Comparison of ENCODE assay signal across 8 cellular contexts in genomic region chr6:43053545-43054205, GRCh38. TPM values are rescaled to one million over a fixed set of nuclear protein-coding genes. Genes with fewer than 3 reads are reported as not detected.
A peak's percentile ranks its signal among the peaks of the same experiment; 100 is the strongest.
DNase-seq lines count a peak whose midpoint lies in the region; ATAC-seq lines count a peak whose summit lies in the region.

Gene CUL7, minus strand, starts transcription at chr6:43053851. Its CDS starts 1,063 bp downstream, at chr6:43052788.

- H3K9me3 Mint-ChIP-seq in CD8-positive, alpha-beta memory T cell, result no peaks in the 10 kb centered on the region

- peak within 1 kb of the TSS; percentile 55 for H3K4me3 ChIP-seq in CD8-positive, alpha-beta memory T cell (ENCODE audit: low read length)

- H3K36me3 ChIP-seq in CD8-positive, alpha-beta memory T cell (ENCODE audit: insufficient read depth, low read length), result peaks cover 29% of the 10 kb centered on the region

- POLR2A ChIA-PET in CD8-positive, alpha-beta memory T cell (lab: Charles Lee), result interaction anchor here (0.6 to 2.2 kb wide), 8 partner anchors 33 to 1184 kb away, joined by 3 to 13 read pairs (median 4); partner anchors contain the start of genes CNPY3, KLHDC3, MEA1 and PEX6

- no peaks in the 10 kb centered on the region for H3K27me3 ChIP-seq in CD8-positive, alpha-beta memory T cell (ENCODE audit: insufficient read depth, low read length, poor library complexity, severe bottlenecking)

- H3K27ac Mint-ChIP-seq in CD8-positive, alpha-beta memory T cell, result peak within 1 kb of the TSS; percentile 93 to 100 (median 96)

- no peaks in the 10 kb centered on the region for H3K9me3 ChIP-seq in CD8-positive, alpha-beta memory T cell (ENCODE audit: low read length)

- peaks cover 27% of the 10 kb centered on the region for H3K4me1 ChIP-seq in CD8-positive, alpha-beta memory T cell (ENCODE audit: insufficient read depth, low read length)

- H3K27ac ChIP-seq in CD8-positive, alpha-beta memory T cell (ENCODE audit: low read depth, low read length), result peak within 1 kb of the TSS; percentile 88

- ATAC-seq in GM19467 (IDR thresholded peaks at IDR 0.05; ENCODE audit: unreplicated experiment), result peak; percentile 89

- DNase-seq in CD8-positive, alpha-beta memory T cell, result peak; percentile 85 to 93 (median 89)
- DNase-seq in HT-29 (ENCODE audit: low spot score) (peak; percentile 96), lung microvascular endothelial cell (ENCODE audit: low read depth in 2 of 2) (peak; percentile 90 to 92)
- peak; percentile 84 for DNase-seq in NK-92 treated with Interleukin-12 subunit alpha and Interleukin-12 subunit beta, amount 100 ng/mL, for 24 hours (lab: John Stamatoyannopoulos, UW)
- DNase-seq in activated CD8-positive, alpha-beta memory T cell treated with anti-CD3 and anti-CD28 coated beads for 1 hour (ENCODE audit: extremely low read depth in 1 of 2, low read depth in 1 of 2), result peak; percentile 74 to 78
- peak; percentile 80 for DNase-seq in effector CD8-positive, alpha-beta T cell (lab: John Stamatoyannopoulos, UW)
- DNase-seq in stimulated activated CD4-positive, alpha-beta T cell treated with anti-CD3 and anti-CD28 coated beads, TNF-alpha, amount 100 ng/mL, for 4 hours (ENCODE audit: low read depth in 3 of 3), result peak; percentile 73 to 78 (median 75)

- H3K4me1 Mint-ChIP-seq in CD8-positive, alpha-beta memory T cell, result peaks cover 36 to 56% (median 55%) of the 10 kb centered on the region in 3 donors

- H3K36me3 Mint-ChIP-seq in CD8-positive, alpha-beta memory T cell, result peaks cover 6 to 56% (median 6%) of the 10 kb centered on the region in 3 donors

- peaks cover 0 to 2% of the 10 kb centered on the region in 2 donors for H3K27me3 Mint-ChIP-seq in CD8-positive, alpha-beta memory T cell

- H3K4me3 Mint-ChIP-seq in CD8-positive, alpha-beta memory T cell, result peak within 1 kb of the TSS; percentile 89 to 97 (median 92)

- CTCF ChIA-PET in CD8-positive, alpha-beta memory T cell (lab: Charles Lee), result interaction anchor here (0.9 to 1.2 kb wide), 3 partner anchors 38 to 90 kb away, joined by 3 to 4 read pairs (median 3); partner anchors contain the start of genes KLHDC3 and MEA1

RNA-seq across cellular contexts. Expression of gene CUL7, which starts in this region (rescaled TPM):
- total RNA-seq in CD8-positive, alpha-beta memory T cell, result 10 to 100 TPM; 11.7 to 12.1 TPM
- polyA plus RNA-seq in CD8-positive, alpha-beta memory T cell, result 2.1 TPM
- 20.9 and 21.1 TPM in 2 replicates for total RNA-seq in HT-29 (2014; rRNA removed; shearing (Covaris generic))
- 15.0 and 19.4 TPM in 2 replicates for total RNA-seq in lung microvascular endothelial cell

Comparison
In these comparisons a context has a peak if more than half of its experiments do, and no peak if none do; other contexts are left out.
1. Peak in every context shown above with its lines: DNase-seq, ATAC-seq, H3K4me3 ChIP-seq and H3K27ac ChIP-seq.